In genomic region chr6:108661430-108661829, GRCh38 we compare ENCODE assay signal across 13 cellular contexts.
A peak's percentile ranks its signal among the peaks of the same experiment; 100 is the strongest.
DNase-seq lines count a peak whose midpoint lies in the region; ATAC-seq, FAIRE-seq and TF ChIP-seq lines count a peak whose summit lies in the region.
"Had no signal": no experiment of that assay in that cellular context is flagged by ENCODE, and none has a peak within 500 bp of the region (broad histone marks: within the 10 kb centered on the region; RNA-seq: fewer than 3 reads in every experiment).

No MANE protein-coding gene starts in this region.

- H4K5ac ChIP-seq in H1 (ENCODE audit: insufficient read length, low read depth, low read length) = no peak overlapping the region

- H2BK120ac ChIP-seq in H1 (replicated peaks; ENCODE audit: low read depth, low read length) = no peak overlapping the region

- H3K9me3 Mint-ChIP-seq in nephron = no peaks in the 10 kb centered on the region
- no peaks in the 10 kb centered on the region for H3K9me3 Mint-ChIP-seq in CD8-positive, alpha-beta T cell
- H3K9me3 Mint-ChIP-seq: memory B cell had no signal

- H2AFZ ChIP-seq in PC-9 = no peak overlapping the region
- H2AFZ ChIP-seq in H1 (ENCODE audit: low read length) = no peak overlapping the region

- H3K27me3 Mint-ChIP-seq in nephron (ENCODE audit: low read depth) = no peaks in the 10 kb centered on the region
- no peaks in the 10 kb centered on the region for H3K27me3 Mint-ChIP-seq in CD8-positive, alpha-beta T cell (ENCODE audit: low read depth)
- H3K27me3 Mint-ChIP-seq: memory B cell had no signal

- H4K20me1 ChIP-seq in PC-9 (ENCODE audit: insufficient read depth) (peaks cover 28% of the 10 kb centered on the region; the same call in 1 of the 2 replicates), H1 (replicated peaks in 1 of 2; ENCODE audit: control insufficient read depth in 1 of 2, insufficient read depth in 2 of 2, low read length in 2 of 2) (no peaks in the 10 kb centered on the region)

- peaks cover 92% of the 10 kb centered on the region for H3K79me2 ChIP-seq in PC-9 (ENCODE audit: low read depth)
- H3K79me2 ChIP-seq in H1 (ENCODE audit: control insufficient read depth in 1 of 2, insufficient read depth in 2 of 2, low read length in 2 of 2) = peaks cover 0 to 27% of the 10 kb centered on the region in 2 experiments; a peak in 2 of 4 replicates

- no peaks in the 10 kb centered on the region for H3K27me3 ChIP-seq in PC-9 (ENCODE audit: insufficient read depth, low read depth)
- no peaks in the 10 kb centered on the region for H3K27me3 ChIP-seq in H1 (replicated peaks in 1 of 4; ENCODE audit: control insufficient read depth in 3 of 4, extremely low read depth in 1 of 4, insufficient read depth in 3 of 4, low read length in 3 of 4)
- H3K27me3 ChIP-seq in CD8-positive, alpha-beta T cell (ENCODE audit: insufficient read depth, low read length) = no peaks in the 10 kb centered on the region
- H3K27me3 ChIP-seq in A673 (replicated peaks; ENCODE audit: insufficient read depth, low read depth, low read length, poor library complexity) = no peaks in the 10 kb centered on the region

- intact Hi-C loops in PC-9 (cut with micrococcal nuclease; ENCODE audit: unreplicated experiment) = no loop called here
- intact Hi-C loops in CD8-positive, alpha-beta T cell (cut with DNase I, micrococcal nuclease) = no loop called here
- intact Hi-C loops in A673 (cut with micrococcal nuclease; ENCODE audit: unreplicated experiment) = no loop called here

- H3K36me3 ChIP-seq in PC-9 (ENCODE audit: low read depth) = peaks cover 36% of the 10 kb centered on the region
- peaks cover 0 to 2% (median 0%) of the 10 kb centered on the region in 4 experiments; a peak in 3 of 8 replicates for H3K36me3 ChIP-seq in H1 (ENCODE audit: control insufficient read depth in 2 of 4, insufficient read depth in 4 of 4, low read length in 3 of 4)
- H3K36me3 ChIP-seq in CD8-positive, alpha-beta T cell (ENCODE audit: insufficient read depth, low read length) = peaks cover 7% of the 10 kb centered on the region
- no peaks in the 10 kb centered on the region for H3K36me3 ChIP-seq in A673 (ENCODE audit: insufficient read depth, low read length, poor library complexity, severe bottlenecking)

- WGBS in H1 (ENCODE audit: extremely low coverage in 1 of 2, insufficient coverage in 1 of 2, insufficient read length in 1 of 2, insufficient replicate concordance in 2 of 2, low coverage in 1 of 2, low lambda C conversion rate in 2 of 2, missing lambda C conversion rate in 1 of 2), 2 experiments = 96% methylated on average over 1 of the region's 1 CpG; no CpG with 5 or more reads in 1 of the 2 experiments

- H3F3A ChIP-seq in PC-9 (ENCODE audit: insufficient read depth, low read depth) = peaks cover 36% of the 10 kb centered on the region

- TF ChIP-seq CTCF in PC-9 (conservative IDR thresholded peaks at IDR 0.05) = no peak
- TF ChIP-seq CTCF in H1 (IDR thresholded peaks at IDR 0.05; ENCODE audit: control extremely low read depth in 1 of 3, insufficient read depth in 1 of 3, low read depth in 1 of 3, low read length in 3 of 3) = no peak
- TF ChIP-seq CTCF in nephron (IDR thresholded peaks at IDR 0.05; ENCODE audit: unreplicated experiment in 3 of 3) = no peak
- TF ChIP-seq CTCF in CD8-positive, alpha-beta T cell (IDR thresholded peaks at IDR 0.05) = no peak
- TF ChIP-seq CTCF in A673 (conservative IDR thresholded peaks at IDR 0.05; ENCODE audit: low read depth, low read length) = no peak

- BruUV-seq in PC-9 (replicated peaks; lab: Mats Ljungman, UMichigan) = no TSS peak
- no TSS peak for BruUV-seq in A673 (replicated peaks; lab: Mats Ljungman, UMichigan)

- peaks cover 35% of the 10 kb centered on the region for H3K4me1 ChIP-seq in PC-9 (replicated peaks; ENCODE audit: insufficient read depth)
- H3K4me1 ChIP-seq in H1 (replicated peaks in 1 of 4; ENCODE audit: control insufficient read depth in 3 of 4, insufficient read depth in 4 of 4, low read length in 3 of 4) = peaks cover 0 to 4% (median under 1%) of the 10 kb centered on the region in 4 experiments; a peak in 1 of 7 replicates
- no peaks in the 10 kb centered on the region for H3K4me1 ChIP-seq in CD8-positive, alpha-beta T cell (ENCODE audit: insufficient read depth, low read length)
- peaks cover 1% of the 10 kb centered on the region for H3K4me1 ChIP-seq in A673 (ENCODE audit: insufficient read depth, low read length, poor library complexity, severe bottlenecking)

- peaks cover 32% of the 10 kb centered on the region for H3K36me3 Mint-ChIP-seq in nephron (ENCODE audit: low read depth)
- peaks cover 32% of the 10 kb centered on the region for H3K36me3 Mint-ChIP-seq in CD8-positive, alpha-beta T cell

- H3K9me3 ChIP-seq in PC-9 (ENCODE audit: insufficient read depth, low read depth) = peaks cover 16% of the 10 kb centered on the region
- H3K9me3 ChIP-seq in H1 (ENCODE audit: insufficient read depth in 2 of 2, low read depth in 1 of 2, low read length in 1 of 2) = no peaks in the 10 kb centered on the region
- no peaks in the 10 kb centered on the region for H3K9me3 ChIP-seq in CD8-positive, alpha-beta T cell (ENCODE audit: low read length)
- no peaks in the 10 kb centered on the region for H3K9me3 ChIP-seq in A673 (ENCODE audit: low read depth, low read length, poor library complexity, severe bottlenecking)

- peak overlapping the region in 2 of 3 experiments; percentile 8 to 49 for H3K27ac Mint-ChIP-seq in nephron
- H3K27ac Mint-ChIP-seq in CD8-positive, alpha-beta T cell = no peak overlapping the region
- H3K27ac Mint-ChIP-seq: memory B cell had no signal

- TF ChIP-seq EP300 in H1 (IDR thresholded peaks at IDR 0.05; ENCODE audit: borderline replicate concordance in 1 of 2, low read depth in 2 of 2, low read length in 2 of 2) = no peak

- no peak for ATAC-seq in GM19452 (IDR thresholded peaks at IDR 0.05; ENCODE audit: unreplicated experiment)
- ATAC-seq in CD8-positive, alpha-beta T cell = no peak
- no peak for ATAC-seq in GM18868 (IDR thresholded peaks at IDR 0.05; ENCODE audit: unreplicated experiment)

- H3K79me1 ChIP-seq in H1 (ENCODE audit: low read depth, low read length) = no peaks in the 10 kb centered on the region

- no peak overlapping the region for H2AK5ac ChIP-seq in H1 (ENCODE audit: low read depth, low read length)

- no peak overlapping the region for H3K4me3 ChIP-seq in PC-9
- H3K4me3 ChIP-seq in H1 (ENCODE audit: extremely low read depth in 1 of 4, insufficient read depth in 2 of 4, low read depth in 3 of 4, low read length in 4 of 4) = no peak overlapping the region
- no peak overlapping the region for H3K4me3 ChIP-seq in CD8-positive, alpha-beta T cell (ENCODE audit: low read depth, low read length)
- no peak overlapping the region for H3K4me3 ChIP-seq in A673 (ENCODE audit: low read depth, low read length, poor library complexity, severe bottlenecking)

- H2BK5ac ChIP-seq in H1 (ENCODE audit: low read depth, low read length) = no peak overlapping the region

- FAIRE-seq in H1 (lab: Jason Lieb, UNC) = no peak

- H4K8ac ChIP-seq in H1 (ENCODE audit: extremely low read depth, insufficient read depth, low read length) = no peak overlapping the region

- no peak overlapping the region for H3K14ac ChIP-seq in H1 (ENCODE audit: insufficient read length)

- peak overlapping the region; percentile 33 for H3K27ac ChIP-seq in PC-9
- H3K27ac ChIP-seq in H1 (ENCODE audit: low read depth, low read length) = no peak overlapping the region
- H3K27ac ChIP-seq in CD8-positive, alpha-beta T cell (ENCODE audit: low read depth, low read length) = no peak overlapping the region
- no peak overlapping the region for H3K27ac ChIP-seq in A673 (ENCODE audit: low read depth, low read length, poor library complexity, severe bottlenecking)

- H3K4ac ChIP-seq in H1 (replicated peaks; ENCODE audit: insufficient read length, low read depth, low read length) = no peak overlapping the region

- H3K4me1 Mint-ChIP-seq in nephron = peaks cover 61% of the 10 kb centered on the region
- H3K4me1 Mint-ChIP-seq in CD8-positive, alpha-beta T cell (ENCODE audit: low read depth) = peaks cover 15% of the 10 kb centered on the region

- no peak overlapping the region for H3K18ac ChIP-seq in H1 (ENCODE audit: extremely low read depth, low read length)

- DNase-seq in G401 (ENCODE audit: low spot score) (peak; percentile 75), PC-9 (peak in 1 of 2 experiments; percentile 46), H1 (ENCODE audit: low read depth in 1 of 2, low spot score in 2 of 2) (no peak), A673 (ENCODE audit: low spot score) (no peak)
- DNase-seq in CD8-positive, alpha-beta T cell = no peak
- DNase-seq: aorta; DMS 273 treated with DMSO at 0.1 percent for 48 hours; NCI-H345; stimulated activated naive CD4-positive, alpha-beta T cell had no signal

- in situ Hi-C loops in G401 (cut with HindIII; ENCODE audit: low sequenced_read_pairs) = no loop called here

- no peaks in the 10 kb centered on the region for H3K9me2 ChIP-seq in PC-9 (ENCODE audit: insufficient read depth)

- peak overlapping the region; percentile 57 for H3K23ac ChIP-seq in H1 (ENCODE audit: insufficient read length)

- POLR2A ChIA-PET in PC-9 (lab: Charles Lee; ENCODE audit: unreplicated experiment) (no interaction called here), H1 (lab: Charles Lee; ENCODE audit: partially characterized antibody) (interaction anchor here (1.4 kb wide), 1 partner anchor 10 kb away, joined by 3 read pairs; no protein-coding TSS in a partner anchor), A673 (lab: Charles Lee; ENCODE audit: low non-redundant PET) (no interaction called here)
- POLR2A ChIA-PET in CD8-positive, alpha-beta T cell (lab: Charles Lee) = no interaction called here

- no peaks in the 10 kb centered on the region for H3K23me2 ChIP-seq in H1 (ENCODE audit: low read depth, low read length)

- no peak overlapping the region for H3K4me3 Mint-ChIP-seq in nephron
- no peak overlapping the region for H3K4me3 Mint-ChIP-seq in CD8-positive, alpha-beta T cell
- H3K4me3 Mint-ChIP-seq: memory B cell had no signal

- no peak overlapping the region for H2BK12ac ChIP-seq in H1 (ENCODE audit: low read depth, low read length)

- no peak overlapping the region for H4K91ac ChIP-seq in H1 (replicated peaks; ENCODE audit: insufficient read length, low read length)

- TF ChIP-seq POLR2A in H1 (IDR thresholded peaks at IDR 0.05; ENCODE audit: control extremely low read depth in 1 of 2, low read depth in 2 of 2, low read length in 2 of 2) = no peak

- no peak for TF ChIP-seq RAD21 in H1 (IDR thresholded peaks at IDR 0.05 in 1 of 2, conservative IDR thresholded peaks at IDR 0.05 in 1 of 2; ENCODE audit: low read depth in 2 of 2, low read length in 2 of 2)

- H3K4me2 ChIP-seq in PC-9 (peak overlapping the region; percentile 21; the same call in 1 of the 2 replicates), H1 (ENCODE audit: insufficient read depth in 1 of 2, low read depth in 2 of 2, low read length in 2 of 2) (no peak overlapping the region)

- no peak overlapping the region for H2BK15ac ChIP-seq in H1 (ENCODE audit: low read length)

- H2BK20ac ChIP-seq in H1 (ENCODE audit: low read length) = no peak overlapping the region

- no peak overlapping the region for H3K9ac ChIP-seq in H1 (replicated peaks in 1 of 4; ENCODE audit: extremely low read depth in 1 of 4, low read depth in 3 of 4, low read length in 3 of 4)

- H3K56ac ChIP-seq in H1 (replicated peaks; ENCODE audit: insufficient read length, low read depth, low read length) = no peak overlapping the region

- CTCF ChIA-PET in PC-9 (lab: Charles Lee) = no interaction called here
- CTCF ChIA-PET in H1 (lab: Charles Lee; ENCODE audit: partially characterized antibody) = interaction anchor here (1.0 kb wide), 2 partner anchors 11 to 29 kb away, joined by 3 read pairs; no protein-coding TSS in a partner anchor
- CTCF ChIA-PET in CD8-positive, alpha-beta T cell (lab: Charles Lee) = interaction anchor here (1.3 kb wide), 1 partner anchor 102 kb away, joined by 5 read pairs; no protein-coding TSS in a partner anchor
- CTCF ChIA-PET in A673 (lab: Charles Lee) = no interaction called here

Comparison
In these comparisons a context has a peak if more than half of its experiments do, and no peak if none do; other contexts are left out.
1. CTCF ChIA-PET loops: an anchor here in H1 (1.0 kb wide) and CD8-positive, alpha-beta T cell (1.3 kb wide); none called in PC-9 and A673.